Comparison of ENCODE assay signal across 25 cellular contexts in genomic region chr6:87661503-87661902, GRCh38. TPM values are rescaled to one million over a fixed set of nuclear protein-coding genes. Genes with fewer than 3 reads are reported as not detected.
DNase-seq lines count a peak whose midpoint lies in the region; ATAC-seq, FAIRE-seq and TF ChIP-seq lines count a peak whose summit lies in the region.
"Had no signal": no experiment of that assay in that cellular context is flagged by ENCODE, and none has a peak within 500 bp of the region (broad histone marks: within the 10 kb centered on the region; RNA-seq: fewer than 3 reads in every experiment).

No MANE protein-coding gene starts in this region.

- no peak for FAIRE-seq in GM12891 (lab: Jason Lieb, UNC)
- FAIRE-seq: kidney, pancreas had no signal

- no peaks in the 10 kb centered on the region for H3K36me3 ChIP-seq in gastrocnemius medialis

- H3K4me3 ChIP-seq in fibroblast of the aortic adventitia (ENCODE audit: low read depth, low read length) (no peak overlapping the region), gastrocnemius medialis (no peak overlapping the region)
- H3K4me3 ChIP-seq: pancreas, transverse colon had no signal

- ATAC-seq in gastrocnemius medialis (peak; percentile 32 to 33), HG03439 (IDR thresholded peaks at IDR 0.05; ENCODE audit: unreplicated experiment) (no peak)
- ATAC-seq: naive thymus-derived CD8-positive, alpha-beta T cell; pancreas had no signal

- no peak for TF ChIP-seq CTCF in fibroblast of the aortic adventitia (IDR thresholded peaks at IDR 0.05; ENCODE audit: insufficient read depth, low read length)
- no peak for TF ChIP-seq CTCF in gastrocnemius medialis (IDR thresholded peaks at IDR 0.05 in 4 of 5, conservative IDR thresholded peaks at IDR 0.05 in 1 of 5)

- no peaks in the 10 kb centered on the region for H3K27me3 ChIP-seq in gastrocnemius medialis
- H3K27me3 ChIP-seq: pancreas, transverse colon had no signal

- TF ChIP-seq POLR2A in gastrocnemius medialis (IDR thresholded peaks at IDR 0.05) (no peak), GM12891 (IDR thresholded peaks at IDR 0.05; ENCODE audit: low read depth, low read length) (no peak)

- in situ Hi-C loops in gastrocnemius medialis (cut with MboI; ENCODE audit: low sequenced_read_pairs in 4 of 4): no loop called here

- peaks cover 28 to 48% of the 10 kb centered on the region in 2 donors for H3K4me1 ChIP-seq in gastrocnemius medialis
- H3K4me1 ChIP-seq: pancreas had no signal

- H3K27ac ChIP-seq in gastrocnemius medialis: peak overlapping the region; percentile 69 to 79 (median 72)
- H3K27ac ChIP-seq: pancreas, transverse colon had no signal

- DNase-seq in AG20443 (ENCODE audit: low spot score): peak; percentile 16
- DNase-seq in MV-4-11 (lab: John Stamatoyannopoulos, UW): peak; percentile 28
- DNase-seq in fibroblast of the aortic adventitia (ENCODE audit: low read depth): peak; percentile 33
- no peak for DNase-seq in gastrocnemius medialis
- no peak for DNase-seq in HUDEP-2 (lab: John Stamatoyannopoulos, UW; ENCODE audit: unreplicated experiment in 76 of 76)
- DNase-seq in amniotic stem cell (lab: John Stamatoyannopoulos, UW): no peak
- DNase-seq in GM12891 (ENCODE audit: insufficient read length, low spot score): no peak
- DNase-seq: activated CD4-positive, alpha-beta memory T cell treated with anti-CD3 and anti-CD28 coated beads, Interleukin-2, amount 10 ng/mL, durations not matched to agents 7 days and 5 days; activated naive CD4-positive, alpha-beta T cell treated with anti-CD3 and anti-CD28 coated beads for 36 hours; activated T-cell treated with anti-CD3 and anti-CD28 coated beads for 4 hours; COR-L47; DND-41; effector memory CD4-positive, alpha-beta T cell; H7; kidney; mesendoderm; naive thymus-derived CD8-positive, alpha-beta T cell; NCI-H1436; NCI-H510A treated with DMSO at 0.1 percent for 48 hours; pancreas; stimulated activated CD4-positive, alpha-beta T cell treated with anti-CD3 and anti-CD28 coated beads, Interleukin-2, amount 100 ng/mL, for 24 hours; stimulated activated naive CD4-positive, alpha-beta T cell treated with Interleukin-2 at 50 U/mL for 16 hours; T-helper 9 cell; transverse colon had no signal

- intact Hi-C loops in gastrocnemius medialis (cut with DNase I; ENCODE audit: low total_unique reads): loop anchor here (10.0 kb wide), 1 partner anchor 133 kb away; no protein-coding TSS in a partner anchor

- no peaks in the 10 kb centered on the region for H3K9me3 ChIP-seq in gastrocnemius medialis
- H3K9me3 ChIP-seq: pancreas, transverse colon had no signal

TF ChIP-seq in GM12891, 5 proteins besides CTCF, POLR2A, EP300 and RAD21:
- TF ChIP-seq POU2F2 (IDR thresholded peaks at IDR 0.05; ENCODE audit: low read depth, low read length) (no peak), POLR2AphosphoS5 (IDR thresholded peaks at IDR 0.05; ENCODE audit: low read depth, low read length) (no peak), TAF1 (IDR thresholded peaks at IDR 0.05; ENCODE audit: low read depth, low read length) (no peak), PAX5 (IDR thresholded peaks at IDR 0.05; ENCODE audit: insufficient read depth, low read length, severe bottlenecking) (no peak), SPI1 (IDR thresholded peaks at IDR 0.05; ENCODE audit: low read depth, low read length) (no peak)

RNA-seq across cellular contexts. Expression of gene AKIRIN2, which starts 40.5 kb away (rescaled TPM):
- 14.9 and 17.3 TPM in 2 replicates for total RNA-seq in fibroblast of the aortic adventitia (ENCODE audit: low replicate concordance)
- total RNA-seq in gastrocnemius medialis: 10 to 100 TPM; 25.6 to 44.5 (median 33.1) TPM
- 50.7 TPM for polyA plus RNA-seq in GM12891 (2012; ENCODE audit: low read depth, missing spikeins)

Comparison
In these comparisons a context has a peak if more than half of its experiments do, and no peak if none do; other contexts are left out.
1. DNase-seq: peak in AG20443 (single experiment), MV-4-11 (single experiment) and fibroblast of the aortic adventitia (single experiment); none in gastrocnemius medialis (0 of 2), HUDEP-2 (0 of 76), amniotic stem cell (single experiment) and GM12891 (single experiment).